ENCODE assay signal across 9 cellular contexts in the genomic region with DNA sequence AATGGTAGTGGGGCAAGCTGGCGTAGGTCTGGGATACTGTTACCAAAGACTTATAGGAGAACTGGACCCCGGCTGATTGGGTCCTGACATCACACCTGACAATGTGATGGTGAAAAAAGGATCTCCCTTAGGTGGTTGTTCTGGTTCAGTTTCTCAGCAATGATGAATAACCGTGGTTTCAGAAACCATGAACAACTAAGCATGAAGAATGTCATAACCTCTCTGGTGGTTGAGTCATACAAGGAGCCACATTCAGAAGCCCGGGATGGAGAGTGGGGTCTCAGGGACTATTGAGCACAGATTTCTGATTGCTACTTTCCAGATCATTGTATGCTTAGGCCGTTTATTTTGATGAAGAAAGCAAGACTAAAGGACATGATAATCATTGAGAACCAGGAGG. TPM values are rescaled to one million over a fixed set of nuclear protein-coding genes. Genes with fewer than 3 reads are reported as not detected.
DNase-seq lines count a peak whose midpoint lies in the region; ATAC-seq lines count a peak whose summit lies in the region.
"Had no signal": no experiment of that assay in that cellular context is flagged by ENCODE, and none has a peak within 500 bp of the region (broad histone marks: within the 10 kb centered on the region; RNA-seq: fewer than 3 reads in every experiment).

No MANE protein-coding gene starts in this region.

- DNase-seq in HT1080 (ENCODE audit: low read depth), result peak; percentile 71
- DNase-seq in germinal center (ENCODE audit: low spot score), result peak; percentile 21
- DNase-seq in amygdala (lab: John Stamatoyannopoulos, UW), result no peak
- DNase-seq in SIG-M5 treated with dmso at 0.1 percent for 504 hours (lab: John Stamatoyannopoulos, UW; ENCODE audit: unreplicated experiment), result no peak
- no peak for DNase-seq in NCI-H1092 (lab: John Stamatoyannopoulos, UW)
- no peak for DNase-seq in effector CD8-positive, alpha-beta T cell (lab: John Stamatoyannopoulos, UW)

- ATAC-seq in GM18508 (IDR thresholded peaks at IDR 0.05; ENCODE audit: insufficient read depth, unreplicated experiment) (peak; percentile 58), GM21723 (IDR thresholded peaks at IDR 0.05; ENCODE audit: unreplicated experiment) (peak; percentile 70)
- ATAC-seq: left lobe of liver had no signal

RNA-seq across cellular contexts. Expression of gene GPR160, which starts 17.4 kb away (rescaled TPM):
- 2.8 and 4.2 TPM in 2 replicates for total RNA-seq in HT1080 (2014; rRNA removed; shearing (Covaris generic))
- 10.8 and 12.3 TPM in 2 replicates for polyA plus RNA-seq in HT1080 (2015; cell fraction: cytosol; rRNA removed)
- polyA plus RNA-seq in HT1080 (2015; cell fraction: nucleus; rRNA removed), result 2.6 and 3.9 TPM in 2 replicates

Comparison
In these comparisons a context has a peak if more than half of its experiments do, and no peak if none do; other contexts are left out.
1. DNase-seq: peak in HT1080 (single experiment) and germinal center (single experiment); none in amygdala (0 of 56), SIG-M5 treated with dmso at 0.1 percent for 504 hours (single experiment), NCI-H1092 (single experiment) and effector CD8-positive, alpha-beta T cell (single experiment).